ENCODE assay signal across 8 cellular contexts in genomic region chr2:70190086-70190412, GRCh38. TPM values are rescaled to one million over a fixed set of nuclear protein-coding genes. Genes with fewer than 3 reads are reported as not detected.
DNase-seq lines count a peak whose midpoint lies in the region; ATAC-seq, FAIRE-seq and TF ChIP-seq lines count a peak whose summit lies in the region.

No MANE protein-coding gene starts in this region.

- H3K27ac Mint-ChIP-seq in activated T-cell treated with anti-CD3 and anti-CD28 coated beads, Interleukin-2, amount 50 U/mL, for 24 hours: peak overlapping the region; percentile 98

- no peaks in the 10 kb centered on the region for H3K9me3 ChIP-seq in pancreas

- no peak for FAIRE-seq in pancreas (lab: Jason Lieb, UNC)

- no peaks in the 10 kb centered on the region for H3K36me3 ChIP-seq in pancreas

- peak overlapping the region; percentile 87 to 95 (median 92) for H3K27ac ChIP-seq in pancreas

- H3K27me3 ChIP-seq in pancreas: no peaks in the 10 kb centered on the region

- intact Hi-C loops in pancreas (cut with DNase I): no loop called here

- peaks cover 0 to 4% (median 0%) of the 10 kb centered on the region in 3 donors for H3K4me1 ChIP-seq in pancreas

- H3K27me3 Mint-ChIP-seq in activated T-cell treated with anti-CD3 and anti-CD28 coated beads, Interleukin-2, amount 50 U/mL, for 24 hours: no peaks in the 10 kb centered on the region

- DNase-seq in GM04504 (ENCODE audit: low read depth) (peak; percentile 9), HuH-7.5 (ENCODE audit: low spot score) (peak; percentile 21), fibroblast of the aortic adventitia (ENCODE audit: low read depth) (no peak), pancreas (no peak), cerebellar nuclear complex (lab: John Stamatoyannopoulos, UW) (no peak), NCI-H526 treated with DMSO at 0.1 percent for 48 hours (lab: John Stamatoyannopoulos, UW) (no peak)
- peak; percentile 63 for DNase-seq in activated T-cell treated with anti-CD3 and anti-CD28 coated beads, Interleukin-2, amount 50 U/mL, for 24 hours

- H3K4me3 ChIP-seq in fibroblast of the aortic adventitia (ENCODE audit: low read depth, low read length): peak overlapping the region; percentile 91
- peak overlapping the region; percentile 49 to 75 (median 70) for H3K4me3 ChIP-seq in pancreas

- peak overlapping the region; percentile 85 for H3K4me3 Mint-ChIP-seq in activated T-cell treated with anti-CD3 and anti-CD28 coated beads, Interleukin-2, amount 50 U/mL, for 24 hours

- peaks cover 27% of the 10 kb centered on the region for H3K4me1 Mint-ChIP-seq in activated T-cell treated with anti-CD3 and anti-CD28 coated beads, Interleukin-2, amount 50 U/mL, for 24 hours (ENCODE audit: low read depth)

- TF ChIP-seq CTCF in fibroblast of the aortic adventitia (IDR thresholded peaks at IDR 0.05; ENCODE audit: insufficient read depth, low read length) (no peak), pancreas (IDR thresholded peaks at IDR 0.05) (no peak)

- ATAC-seq in GM21515 (IDR thresholded peaks at IDR 0.05; ENCODE audit: unreplicated experiment) (peak; percentile 34), pancreas (peak in 3 of 4 donors; percentile 8 to 14 (median 11))

- 1 to 3% methylated on average over 8 of the region's 8 CpGs for WGBS in pancreas, 2 donors

- no peaks in the 10 kb centered on the region for H3K9me3 Mint-ChIP-seq in activated T-cell treated with anti-CD3 and anti-CD28 coated beads, Interleukin-2, amount 50 U/mL, for 24 hours

- peaks cover 24% of the 10 kb centered on the region for H3K36me3 Mint-ChIP-seq in activated T-cell treated with anti-CD3 and anti-CD28 coated beads, Interleukin-2, amount 50 U/mL, for 24 hours (ENCODE audit: low read depth)

RNA-seq across cellular contexts. Expression of gene C2orf42, which starts 0.8 kb away (rescaled TPM):
- total RNA-seq in fibroblast of the aortic adventitia (ENCODE audit: low replicate concordance) (12.8 and 26.9 TPM in 2 replicates), pancreas (10 to 100 TPM in 1 of 6 donors, 1 to 10 TPM in 5; 5.3 to 12.5 (median 7.2) TPM)
- polyA plus RNA-seq in pancreas: 1 to 10 TPM; 4.5 to 7.7 TPM

RNA-seq across cellular contexts. Expression of gene TIA1, which starts 58.4 kb away (rescaled TPM):
- 79.0 and 117 TPM in 2 replicates for total RNA-seq in fibroblast of the aortic adventitia (ENCODE audit: low replicate concordance)
- total RNA-seq in pancreas: 10 to 100 TPM; 24.0 to 81.6 (median 38.6) TPM
- 10 to 100 TPM; 47.3 to 87.2 TPM for polyA plus RNA-seq in pancreas

Comparison
In these comparisons a context has a peak if more than half of its experiments do, and no peak if none do; other contexts are left out.
1. DNase-seq: peak in GM04504 (single experiment), HuH-7.5 (single experiment) and activated T-cell treated with anti-CD3 and anti-CD28 coated beads, Interleukin-2, amount 50 U/mL, for 24 hours (single experiment); none in fibroblast of the aortic adventitia (single experiment), pancreas (0 of 6), cerebellar nuclear complex (0 of 2) and NCI-H526 treated with DMSO at 0.1 percent for 48 hours (single experiment).